ENCODE assay signal across 9 cellular contexts in genomic region chr6:142946924-142947701, GRCh38. TPM values are rescaled to one million over a fixed set of nuclear protein-coding genes. Genes with fewer than 3 reads are reported as not detected.
DNase-seq lines count a peak whose midpoint lies in the region; ATAC-seq, FAIRE-seq and TF ChIP-seq lines count a peak whose summit lies in the region.
"Had no signal": no experiment of that assay in that cellular context is flagged by ENCODE, and none has a peak within 500 bp of the region (broad histone marks: within the 10 kb centered on the region; RNA-seq: fewer than 3 reads in every experiment).

No MANE protein-coding gene starts in this region.

- H3K4me1 ChIP-seq in adipocyte (ENCODE audit: control insufficient read depth, insufficient read depth, low read length), result peaks cover 20% of the 10 kb centered on the region

- intact Hi-C loops in left cardiac atrium (cut with DNase I), result loop anchor here (10.0 kb wide), 3 partner anchors 102 to 192 kb away; no protein-coding TSS in a partner anchor

- no peaks in the 10 kb centered on the region for H3K27me3 ChIP-seq in adipocyte (replicated peaks; ENCODE audit: control insufficient read depth, insufficient read depth, low read length)

- H3K27ac Mint-ChIP-seq in progenitor cell of endocrine pancreas, result peak overlapping the region; percentile 97

- peaks cover 27% of the 10 kb centered on the region for H3K4me1 Mint-ChIP-seq in progenitor cell of endocrine pancreas (ENCODE audit: low read depth)

- H3K9me3 ChIP-seq in adipocyte (ENCODE audit: control insufficient read depth, low read length), result no peaks in the 10 kb centered on the region

- peak overlapping the region; percentile 87 for H3K9ac ChIP-seq in adipocyte (ENCODE audit: low read length)

- no peaks in the 10 kb centered on the region for H3K9me3 Mint-ChIP-seq in progenitor cell of endocrine pancreas (ENCODE audit: low read depth)

- H3K27ac ChIP-seq in C4-2B, result peak overlapping the region; percentile 88

- DNase-seq in SW480 (ENCODE audit: low spot score), result peak; percentile 67
- peak; percentile 83 for DNase-seq in adipocyte (ENCODE audit: low read depth)
- DNase-seq in left cardiac atrium, result peak; percentile 87
- peak; percentile 59 for DNase-seq in progenitor cell of endocrine pancreas (ENCODE audit: low spot score, unreplicated experiment)
- peak; percentile 80 for DNase-seq in urothelium cell line (ENCODE audit: low spot score)

- no peaks in the 10 kb centered on the region for H3K36me3 ChIP-seq in adipocyte (ENCODE audit: control insufficient read depth, insufficient read depth, low read length, severe bottlenecking)

- H3K4me3 ChIP-seq in adipocyte (ENCODE audit: low read length), result peak overlapping the region; percentile 98

- H3K4me3 Mint-ChIP-seq in progenitor cell of endocrine pancreas (ENCODE audit: low read depth), result peak overlapping the region; percentile 93

- H3K36me3 Mint-ChIP-seq in progenitor cell of endocrine pancreas (ENCODE audit: insufficient read depth), result no peaks in the 10 kb centered on the region

- ATAC-seq in GM19328 (IDR thresholded peaks at IDR 0.05; ENCODE audit: unreplicated experiment), result peak; percentile 46
- peak; percentile 58 for ATAC-seq in HG03442 (IDR thresholded peaks at IDR 0.05; ENCODE audit: unreplicated experiment)
- ATAC-seq in left cardiac atrium, result peak; percentile 39 to 67

- no peak for FAIRE-seq in urothelium cell line (lab: Jason Lieb, UNC)
- FAIRE-seq: endometrium had no signal

- no peak for TF ChIP-seq CTCF in C4-2B (conservative IDR thresholded peaks at IDR 0.05)
- TF ChIP-seq CTCF in progenitor cell of endocrine pancreas (IDR thresholded peaks at IDR 0.05; ENCODE audit: unreplicated experiment), result no peak

- peaks cover 3% of the 10 kb centered on the region for H3K27me3 Mint-ChIP-seq in progenitor cell of endocrine pancreas

RNA-seq across cellular contexts. Expression of gene HIVEP2, which starts 2.1 kb away (rescaled TPM):
- total RNA-seq in left cardiac atrium, result 10 to 100 TPM; 13.3 to 25.4 TPM
- 9.7 and 11.8 TPM in 2 replicates for total RNA-seq in progenitor cell of endocrine pancreas

Comparison
In these comparisons a context has a peak if more than half of its experiments do, and no peak if none do; other contexts are left out.
1. Peak in every context shown above with its lines: DNase-seq, ATAC-seq, H3K4me3 ChIP-seq and H3K27ac ChIP-seq.